ENCODE assay signal across 26 cellular contexts in the genomic region with DNA sequence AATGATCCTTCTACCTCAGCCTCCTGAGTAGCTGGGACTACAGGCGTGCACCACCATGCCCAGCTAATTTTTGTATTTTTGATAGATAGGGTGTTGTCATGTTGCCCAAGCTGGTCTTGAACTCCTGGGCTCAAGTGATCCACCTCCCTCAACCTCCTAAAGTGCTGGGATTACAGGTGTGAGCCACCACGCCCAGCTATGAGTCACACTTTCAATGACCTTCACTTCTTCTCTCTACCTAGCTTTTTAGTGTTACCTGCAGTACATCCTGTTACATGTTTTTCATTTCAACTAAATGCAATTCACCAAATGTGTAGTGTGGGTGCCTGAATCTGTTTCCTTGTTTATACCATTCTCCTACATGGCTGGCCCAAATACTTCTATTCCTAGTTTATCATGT.
"Had no signal": no experiment of that assay in that cellular context is flagged by ENCODE, and none has a peak within 500 bp of the region (broad histone marks: within the 10 kb centered on the region; RNA-seq: fewer than 3 reads in every experiment).

No MANE protein-coding gene starts in this region.

- H3K27me3 ChIP-seq: brain microvascular endothelial cell, SJCRH30 had no signal

- H3K9me3 Mint-ChIP-seq: activated CD4-positive, alpha-beta memory T cell treated with anti-CD3 and anti-CD28 coated beads for 36 hours; activated CD4-positive, alpha-beta T cell treated with anti-CD3 and anti-CD28 coated beads, Interleukin-2, amount 10 ng/mL, durations not matched to agents 7 days and 5 days; activated naive CD4-positive, alpha-beta T cell treated with anti-CD3 and anti-CD28 coated beads for 36 hours; activated naive CD8-positive, alpha-beta T cell treated with anti-CD3 and anti-CD28 coated beads for 36 hours; activated T-cell treated with anti-CD3 and anti-CD28 coated beads, Interleukin-2, amount 50 U/mL, for 4 hours had no signal

- ATAC-seq: activated T-cell treated with anti-CD3 and anti-CD28 coated beads, Interleukin-2, amount 50 U/mL, for 4 hours; Panc1; Right ventricle myocardium inferior had no signal

- H3K27ac ChIP-seq: brain microvascular endothelial cell, SJCRH30 had no signal

- H3K27ac Mint-ChIP-seq: activated CD4-positive, alpha-beta memory T cell treated with anti-CD3 and anti-CD28 coated beads for 36 hours; activated CD4-positive, alpha-beta T cell treated with anti-CD3 and anti-CD28 coated beads, Interleukin-2, amount 10 ng/mL, durations not matched to agents 7 days and 5 days; activated naive CD4-positive, alpha-beta T cell treated with anti-CD3 and anti-CD28 coated beads for 36 hours; activated naive CD8-positive, alpha-beta T cell treated with anti-CD3 and anti-CD28 coated beads for 36 hours had no signal

- H3K9ac ChIP-seq: SK-N-SH had no signal

- H3K4me3 ChIP-seq: SJCRH30 had no signal

- H3K27me3 Mint-ChIP-seq: activated CD4-positive, alpha-beta memory T cell treated with anti-CD3 and anti-CD28 coated beads for 36 hours; activated CD4-positive, alpha-beta T cell treated with anti-CD3 and anti-CD28 coated beads, Interleukin-2, amount 10 ng/mL, durations not matched to agents 7 days and 5 days; activated naive CD8-positive, alpha-beta T cell treated with anti-CD3 and anti-CD28 coated beads for 36 hours had no signal

- H3K36me3 ChIP-seq: brain microvascular endothelial cell had no signal

- DNase-seq: activated CD4-positive, alpha-beta memory T cell treated with anti-CD3 and anti-CD28 coated beads for 36 hours; activated CD4-positive, alpha-beta T cell treated with anti-CD3 and anti-CD28 coated beads, Interleukin-2, amount 10 ng/mL, durations not matched to agents 7 days and 5 days; activated CD4-positive, CD25-positive, alpha-beta regulatory T cell; activated CD8-positive, alpha-beta memory T cell treated with anti-CD3 and anti-CD28 coated beads for 24 hours; activated effector memory CD4-positive, alpha-beta T cell treated with anti-CD3 and anti-CD28 coated beads, Interleukin-2, amount 50 U/mL, for 16 hours; activated naive CD4-positive, alpha-beta T cell treated with anti-CD3 and anti-CD28 coated beads for 36 hours; activated naive CD8-positive, alpha-beta T cell treated with anti-CD3 and anti-CD28 coated beads for 36 hours; activated T-cell treated with anti-CD3 and anti-CD28 coated beads, Interleukin-2, amount 50 U/mL, for 4 hours; brain microvascular endothelial cell; caudate nucleus; Kasumi-1; KBM-7; NCI-H1092; NCI-H1417 treated with DMSO at 0.1 percent for 48 hours; NCI-H1694; NCI-H2029; NCI-H345; NCI-H510A; NCI-H526 treated with DMSO at 0.1 percent for 48 hours; NCI-H82; RPMI8226; SJCRH30; SK-N-SH; T-helper 9 cell had no signal

- H3K4me1 ChIP-seq: SJCRH30 had no signal

- H3K4me3 Mint-ChIP-seq: activated CD4-positive, alpha-beta memory T cell treated with anti-CD3 and anti-CD28 coated beads for 36 hours; activated CD4-positive, alpha-beta T cell treated with anti-CD3 and anti-CD28 coated beads, Interleukin-2, amount 10 ng/mL, durations not matched to agents 7 days and 5 days; activated naive CD4-positive, alpha-beta T cell treated with anti-CD3 and anti-CD28 coated beads for 36 hours; activated naive CD8-positive, alpha-beta T cell treated with anti-CD3 and anti-CD28 coated beads for 36 hours; activated T-cell treated with anti-CD3 and anti-CD28 coated beads, Interleukin-2, amount 50 U/mL, for 4 hours had no signal

- H3K9me3 ChIP-seq: SJCRH30, SK-N-SH had no signal

- H3K4me2 ChIP-seq: SK-N-SH had no signal
